ENCODE assay signal across 9 cellular contexts in the genomic region with DNA sequence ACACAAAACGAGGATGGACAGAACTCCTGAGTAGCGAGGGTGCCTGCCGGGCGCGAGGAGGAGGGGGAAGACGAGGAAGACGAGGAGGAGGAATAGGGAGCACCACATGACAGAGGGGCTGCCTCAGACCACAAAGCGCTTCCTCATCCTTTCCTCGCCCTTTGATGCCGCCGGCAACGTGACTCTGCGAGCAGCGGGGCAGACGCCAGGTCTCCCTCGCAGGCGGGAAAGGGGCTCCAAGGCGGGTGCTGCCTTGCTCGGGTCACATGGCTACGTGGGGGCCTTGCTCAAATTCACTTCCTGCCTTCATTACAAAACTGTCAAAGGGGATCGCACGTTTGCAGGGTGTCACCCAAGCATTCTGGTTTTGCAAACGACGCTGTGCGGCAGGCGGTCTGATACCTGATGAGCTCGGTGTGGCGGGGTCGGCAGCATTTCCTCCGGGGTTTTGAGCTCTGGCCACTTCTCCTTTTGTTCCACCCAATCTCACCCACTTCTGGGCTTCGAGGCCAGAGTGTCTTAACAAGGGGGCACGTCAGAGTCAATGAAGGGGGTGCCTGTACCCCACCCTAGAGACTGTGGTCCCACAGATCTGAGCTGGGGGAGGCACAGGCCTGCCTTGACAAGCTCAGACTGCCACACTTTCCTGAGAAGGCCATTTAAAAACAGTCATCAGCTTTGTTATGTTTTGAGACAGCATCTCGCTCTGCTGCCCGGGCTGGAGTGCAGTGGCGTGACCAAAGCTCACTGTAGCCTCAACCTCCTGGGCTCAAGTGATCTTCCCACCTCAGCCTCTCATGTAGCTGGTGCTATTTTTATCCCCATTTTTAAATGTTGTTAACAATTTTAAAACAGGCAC. TPM values are rescaled to one million over a fixed set of nuclear protein-coding genes. Genes with fewer than 3 reads are reported as not detected.
A peak's percentile ranks its signal among the peaks of the same experiment; 100 is the strongest.
DNase-seq lines count a peak whose midpoint lies in the region; ATAC-seq and TF ChIP-seq lines count a peak whose summit lies in the region.
"Had no signal": no experiment of that assay in that cellular context is flagged by ENCODE, and none has a peak within 500 bp of the region (broad histone marks: within the 10 kb centered on the region; RNA-seq: fewer than 3 reads in every experiment).

No MANE protein-coding gene starts in this region.

- H3K9me3 Mint-ChIP-seq in chondrocyte (ENCODE audit: low read depth) (no peaks in the 10 kb centered on the region), GM23338 (no peaks in the 10 kb centered on the region; the same call in 2 of the 3 replicates)

- no peak overlapping the region for H3K4me2 ChIP-seq in GM23338

- H3K27ac Mint-ChIP-seq in chondrocyte (ENCODE audit: unreplicated experiment) = no peak overlapping the region
- H3K27ac Mint-ChIP-seq in GM23338 = no peak overlapping the region

- no peaks in the 10 kb centered on the region for H3K27me3 Mint-ChIP-seq in chondrocyte (ENCODE audit: low read depth)
- H3K27me3 Mint-ChIP-seq in GM23338 (ENCODE audit: insufficient read depth, low read depth, poor library complexity) = peaks cover 13% of the 10 kb centered on the region

- H3K36me3 Mint-ChIP-seq in chondrocyte (ENCODE audit: low read depth) (peaks cover 32% of the 10 kb centered on the region), GM23338 (ENCODE audit: low read depth) (peaks cover 88% of the 10 kb centered on the region)

- TF ChIP-seq POLR2A in uterus (IDR thresholded peaks at IDR 0.05) = no peak

- H3F3A ChIP-seq in GM23338 (replicated peaks; ENCODE audit: low read depth) = 0 out of 2 replicates have a peak, but pooled peaks cover 4% of the 10 kb centered on the region

- no peaks in the 10 kb centered on the region for H3K27me3 ChIP-seq in uterus
- H3K27me3 ChIP-seq in dorsolateral prefrontal cortex = no peaks in the 10 kb centered on the region
- no peaks in the 10 kb centered on the region for H3K27me3 ChIP-seq in GM23338 (ENCODE audit: insufficient read depth)

- peak; percentile 61 for ATAC-seq in GM19463 (IDR thresholded peaks at IDR 0.05; ENCODE audit: unreplicated experiment)
- ATAC-seq in GM23338 = no peak

- H3K4me1 ChIP-seq in uterus (peaks cover 0 to 4% of the 10 kb centered on the region in 2 donors), GM23338 (ENCODE audit: insufficient read depth) (no peaks in the 10 kb centered on the region)

- H3K27ac ChIP-seq in uterus (no peak overlapping the region), dorsolateral prefrontal cortex (no peak overlapping the region), GM23338 (ENCODE audit: low read depth) (no peak overlapping the region)
- H3K27ac ChIP-seq: thoracic aorta had no signal

- H3K36me3 ChIP-seq in uterus (no peaks in the 10 kb centered on the region), GM23338 (ENCODE audit: insufficient read depth) (peaks cover 15% of the 10 kb centered on the region; the same call in 1 of the 2 replicates)

- peaks cover 5% of the 10 kb centered on the region for H4K20me1 ChIP-seq in GM23338 (replicated peaks; ENCODE audit: insufficient read depth)

- H3K4me3 Mint-ChIP-seq in chondrocyte (ENCODE audit: unreplicated experiment) (no peak overlapping the region), GM23338 (no peak overlapping the region)

- H2AFZ ChIP-seq in GM23338 = no peak overlapping the region

- DNase-seq in NK-92 (lab: John Stamatoyannopoulos, UW; ENCODE audit: unreplicated experiment) (peak; percentile 42), chondrocyte (ENCODE audit: low spot score) (no peak), uterus (no peak), dorsolateral prefrontal cortex (no peak), GM23338 (ENCODE audit: low spot score) (no peak)
- DNase-seq in activated T-helper 9 cell treated with anti-CD3 and anti-CD28 coated beads, Interleukin-2, amount 50 U/mL, for 16 hours (ENCODE audit: low read depth) = peak; percentile 37
- DNase-seq in stimulated activated CD8-positive, alpha-beta memory T cell treated with anti-CD3 and anti-CD28 coated beads, Interleukin-12 subunit alpha, Interleukin-12 subunit beta, amount 100 ng/mL, for 1 hour (ENCODE audit: low read depth) = peak; percentile 59

- H3K4me1 Mint-ChIP-seq in chondrocyte (ENCODE audit: low read depth) = peaks cover 5% of the 10 kb centered on the region
- no peaks in the 10 kb centered on the region for H3K4me1 Mint-ChIP-seq in GM23338

- H3K9me3 ChIP-seq in uterus = no peaks in the 10 kb centered on the region
- H3K9me3 ChIP-seq: thoracic aorta had no signal

- intact Hi-C loops in uterus (cut with DNase I; ENCODE audit: low total_unique reads) = no loop called here
- intact Hi-C loops in dorsolateral prefrontal cortex (cut with DNase I) = no loop called here

- TF ChIP-seq CTCF in chondrocyte (IDR thresholded peaks at IDR 0.05) = no peak
- TF ChIP-seq CTCF in uterus (IDR thresholded peaks at IDR 0.05) = no peak
- no peak for TF ChIP-seq CTCF in dorsolateral prefrontal cortex (IDR thresholded peaks at IDR 0.05 in 54 of 56, conservative IDR thresholded peaks at IDR 0.05 in 2 of 56; ENCODE audit: low read depth in 1 of 56, partially characterized antibody in 56 of 56)
- TF ChIP-seq CTCF in GM23338 (conservative IDR thresholded peaks at IDR 0.05; ENCODE audit: low read depth in 2 of 2) = no peak

- no peaks in the 10 kb centered on the region for H3K79me2 ChIP-seq in GM23338 (replicated peaks; ENCODE audit: insufficient read depth)

- H3K4me3 ChIP-seq in uterus (no peak overlapping the region), dorsolateral prefrontal cortex (no peak overlapping the region), GM23338 (no peak overlapping the region)
- H3K4me3 ChIP-seq: thoracic aorta had no signal

- H3K9me2 ChIP-seq in GM23338 (ENCODE audit: insufficient read depth) = no peaks in the 10 kb centered on the region

RNA-seq across cellular contexts. Expression of a gene that starts 14.9 kb away (rescaled TPM):
- total RNA-seq in chondrocyte (131 to 168 TPM (median 158 TPM) in 3 replicates), uterus (100 to 1,000 TPM in 1 of 4 donors, 10 to 100 TPM in 2, 1 to 10 TPM in 1; 7.4 to 105 (median 82.4) TPM), dorsolateral prefrontal cortex (100 to 1,000 TPM; 118 to 197 (median 143) TPM)
- total RNA-seq in GM23338 (2014; rRNA removed; shearing (Covaris generic)) = 140 and 151 TPM in 2 replicates
- 99.7 and 108 TPM in 2 replicates for polyA plus RNA-seq in GM23338 (2016; fragmentation: Nextera tagmentation; extraction: Ambion mirVana)

RNA-seq across cellular contexts. Expression of a gene that starts 42.3 kb away (rescaled TPM):
- 29.4 to 29.9 TPM (median 29.5 TPM) in 3 replicates for total RNA-seq in chondrocyte
- 10 to 100 TPM; 10.8 to 72.9 (median 14.1) TPM for total RNA-seq in uterus
- total RNA-seq in dorsolateral prefrontal cortex = 100 to 1,000 TPM in 60 of 120 experiments, 10 to 100 TPM in 60; 61.2 to 152 (median 99.8) TPM
- 28.5 and 35.0 TPM in 2 replicates for total RNA-seq in GM23338 (2014; rRNA removed; shearing (Covaris generic))
- 9.5 and 11.1 TPM in 2 replicates for polyA plus RNA-seq in GM23338 (2016; fragmentation: Nextera tagmentation; extraction: Ambion mirVana)

RNA-seq across cellular contexts. Expression of a gene that starts 44.4 kb away (rescaled TPM):
- total RNA-seq in chondrocyte (not detected in 3 replicates), uterus (not detected), dorsolateral prefrontal cortex (1 to 10 TPM in 53 of 120 experiments, under 1 TPM in 63, not detected in 4; 0.21 to 3.2 (median 0.93) TPM)
- not detected in 2 replicates for total RNA-seq in GM23338 (2014; rRNA removed; shearing (Covaris generic))
- polyA plus RNA-seq in GM23338 (2016; fragmentation: Nextera tagmentation; extraction: Ambion mirVana) = 0.26 and 0.42 TPM in 2 replicates
- total RNA-seq: thoracic aorta had no signal

Comparison
In these comparisons a context has a peak if more than half of its experiments do, and no peak if none do; other contexts are left out.
1. DNase-seq: peak in NK-92 (single experiment), activated T-helper 9 cell treated with anti-CD3 and anti-CD28 coated beads, Interleukin-2, amount 50 U/mL, for 16 hours (single experiment) and stimulated activated CD8-positive, alpha-beta memory T cell treated with anti-CD3 and anti-CD28 coated beads, Interleukin-12 subunit alpha, Interleukin-12 subunit beta, amount 100 ng/mL, for 1 hour (single experiment); none in chondrocyte (single experiment), uterus (0 of 2), dorsolateral prefrontal cortex (0 of 10) and GM23338 (single experiment).